13 cellular contexts compared by ENCODE assay signal in genomic region chr1:223717123-223717522, GRCh38. TPM values are rescaled to one million over a fixed set of nuclear protein-coding genes. Genes with fewer than 3 reads are reported as not detected.
DNase-seq lines count a peak whose midpoint lies in the region; ATAC-seq, FAIRE-seq and TF ChIP-seq lines count a peak whose summit lies in the region.
"Had no signal": no experiment of that assay in that cellular context is flagged by ENCODE, and none has a peak within 500 bp of the region (broad histone marks: within the 10 kb centered on the region; RNA-seq: fewer than 3 reads in every experiment).

No MANE protein-coding gene starts in this region.

- CTCF ChIA-PET in HEK293 (lab: Yijun Ruan, JAX): interaction anchor here (0.5 to 1.4 kb wide), 2 partner anchors 9 to 190 kb away, joined by 3 to 7 read pairs; no protein-coding TSS in a partner anchor
- CTCF ChIA-PET in GM12878 (lab: Yijun Ruan, JAX): interaction anchor here (1.6 kb wide), 1 partner anchor 32 kb away, joined by 9 read pairs; no protein-coding TSS in a partner anchor

- H3K4me2 ChIP-seq in GM12878 (ENCODE audit: control insufficient read depth, insufficient read depth): peak overlapping the region; percentile 84
- H3K4me2 ChIP-seq: neural progenitor cell had no signal

- in situ Hi-C loops in GM12878 (cut with MboI): no loop called here

- H3K9ac ChIP-seq in GM12878 (ENCODE audit: control insufficient read depth, insufficient read depth, low read length): no peak overlapping the region; the same call in 1 of the 2 replicates
- H3K9ac ChIP-seq: neural progenitor cell had no signal

- no peak for TF ChIP-seq EP300 in GM12878 (IDR thresholded peaks at IDR 0.05; ENCODE audit: borderline replicate concordance in 1 of 2, control insufficient read depth in 1 of 2, low read depth in 2 of 2, low read length in 2 of 2)

- H3K4me1 ChIP-seq in ACC112 (ENCODE audit: control insufficient read depth, insufficient read depth, low read length, unreplicated experiment) (peaks cover 80% of the 10 kb centered on the region), HEK293 (ENCODE audit: control insufficient read depth, insufficient read depth, low read length) (peaks cover 28% of the 10 kb centered on the region), GM12878 (ENCODE audit: control insufficient read depth, insufficient read depth, low read length) (peaks cover 35% of the 10 kb centered on the region), small intestine (ENCODE audit: control insufficient read depth in 2 of 2, insufficient read depth in 1 of 2, low read depth in 1 of 2, low read length in 1 of 2) (peaks cover 5 to 22% of the 10 kb centered on the region in 2 donors)

- no peaks in the 10 kb centered on the region for H3K27me3 Mint-ChIP-seq in mesothelial cell of epicardium (ENCODE audit: low read depth)

- intact Hi-C loops in GM12878 (cut with micrococcal nuclease; ENCODE audit: unreplicated experiment): no loop called here

- TF ChIP-seq RAD21 in GM12878 (IDR thresholded peaks at IDR 0.05; ENCODE audit: insufficient read depth, low read depth, low read length): no peak

- DNase-seq in GM12878 (ENCODE audit: low read depth, low spot score): no peak
- DNase-seq in mesothelial cell of epicardium (ENCODE audit: low spot score in 2 of 2, unreplicated experiment in 2 of 2): no peak
- DNase-seq in HUDEP-2 (lab: John Stamatoyannopoulos, UW; ENCODE audit: unreplicated experiment in 76 of 76): no peak
- DNase-seq in MG63: no peak
- DNase-seq in small intestine: no peak
- DNase-seq: aorta, H9, SHP77 treated with DMSO at 0.1 percent for 48 hours had no signal

- POLR2A ChIA-PET in HEK293 (lab: Yijun Ruan, JAX) (interaction anchor here (3.4 kb wide), 1 partner anchor 10 kb away, joined by 15 read pairs; no protein-coding TSS in a partner anchor), GM12878 (lab: Charles Lee) (no interaction called here)

- H3K4me3 Mint-ChIP-seq in mesothelial cell of epicardium: no peak overlapping the region
- H3K4me3 Mint-ChIP-seq: H9, neural progenitor cell had no signal

- SMC1A ChIA-PET in GM12878 (lab: Charles Lee; ENCODE audit: uncharacterized antibody, unreplicated experiment): interaction anchor here (1.1 to 1.4 kb wide), 2 partner anchors 32 to 36 kb away, joined by 3 to 4 read pairs; no protein-coding TSS in a partner anchor

- H3K27ac ChIP-seq in ACC112 (ENCODE audit: low read depth, low read length) (peak overlapping the region; percentile 91), HEK293 (ENCODE audit: extremely low read depth, low read depth, low read length) (no peak overlapping the region), GM12878 (ENCODE audit: control insufficient read depth, insufficient read depth) (peak overlapping the region; percentile 75), small intestine (ENCODE audit: low read depth in 1 of 2, low read length in 1 of 2) (no peak overlapping the region)
- H3K27ac ChIP-seq: neural progenitor cell had no signal

- no peak for ATAC-seq in GM12878
- ATAC-seq in HG03457 (IDR thresholded peaks at IDR 0.05; ENCODE audit: unreplicated experiment): no peak

- H3K9me3 Mint-ChIP-seq in mesothelial cell of epicardium: no peaks in the 10 kb centered on the region
- H3K9me3 Mint-ChIP-seq: H9, neural progenitor cell had no signal

- BruUV-seq in GM12878 (replicated peaks; lab: Mats Ljungman, UMichigan): no TSS peak

- H3K4me3 ChIP-seq in ACC112 (ENCODE audit: low read depth, low read length) (peak overlapping the region; percentile 24; the same call in 1 of the 2 replicates), HEK293 (ENCODE audit: low read depth, low read length) (no peak overlapping the region), GM12878 (no peak overlapping the region), MG63 (no peak overlapping the region), small intestine (ENCODE audit: low read depth in 1 of 2, low read length in 2 of 2) (no peak overlapping the region)
- H3K4me3 ChIP-seq: neural progenitor cell had no signal

- TF ChIP-seq CTCF in HEK293 (tag by site-specific recombination; IDR thresholded peaks at IDR 0.05): no peak
- no peak for TF ChIP-seq CTCF in GM12878 (IDR thresholded peaks at IDR 0.05 in 2 of 3, conservative IDR thresholded peaks at IDR 0.05 in 1 of 3; ENCODE audit: control insufficient read depth in 2 of 3, extremely low read depth in 1 of 3, insufficient read depth in 1 of 3, low read depth in 3 of 3, low read length in 3 of 3)
- no peak for TF ChIP-seq CTCF in mesothelial cell of epicardium (IDR thresholded peaks at IDR 0.05; ENCODE audit: unreplicated experiment)

- H3K27me3 ChIP-seq in ACC112 (ENCODE audit: insufficient read depth, low read length) (no peaks in the 10 kb centered on the region), GM12878 (replicated peaks in 1 of 2; ENCODE audit: control insufficient read depth in 2 of 2, insufficient read depth in 2 of 2, low read length in 1 of 2) (no peaks in the 10 kb centered on the region), MG63 (no peaks in the 10 kb centered on the region), small intestine (ENCODE audit: control insufficient read depth in 2 of 2, insufficient read depth in 2 of 2, low read length in 2 of 2) (no peaks in the 10 kb centered on the region)

- H3K79me2 ChIP-seq in ACC112 (ENCODE audit: control insufficient read depth, insufficient read depth, low read length, unreplicated experiment): peaks cover 87% of the 10 kb centered on the region
- no peaks in the 10 kb centered on the region; the same call in 1 of the 2 replicates for H3K79me2 ChIP-seq in GM12878 (ENCODE audit: control insufficient read depth, insufficient read depth, low read length)

- RAD21 ChIA-PET in GM12878 (lab: Charles Lee; ENCODE audit: unreplicated experiment): interaction anchor here (1.0 kb wide), 1 partner anchor 34 kb away, joined by 3 read pairs; no protein-coding TSS in a partner anchor

- 89% methylated on average over 5 of the region's 5 CpGs for WGBS in GM12878 (ENCODE audit: insufficient coverage, insufficient replicate concordance, low lambda C conversion rate, missing lambda C conversion rate)
- 86 to 97% (median 92%) methylated on average over 5 of the region's 5 CpGs for WGBS in small intestine, 3 donors

- H4K20me1 ChIP-seq in GM12878 (ENCODE audit: control insufficient read depth, insufficient read depth): no peaks in the 10 kb centered on the region

- H3K36me3 ChIP-seq in ACC112 (ENCODE audit: insufficient read depth, low read length): peaks cover 23% of the 10 kb centered on the region; the same call in 1 of the 2 replicates
- peaks cover 24 to 53% of the 10 kb centered on the region in 2 experiments; a peak in 2 of 3 replicates for H3K36me3 ChIP-seq in HEK293 (ENCODE audit: control insufficient read depth in 2 of 2, insufficient read depth in 1 of 2, low read length in 2 of 2)
- H3K36me3 ChIP-seq in GM12878 (ENCODE audit: control insufficient read depth in 2 of 2, insufficient read depth in 2 of 2, low read length in 1 of 2): no peaks in the 10 kb centered on the region
- H3K36me3 ChIP-seq in MG63: peaks cover 82% of the 10 kb centered on the region
- H3K36me3 ChIP-seq in small intestine (ENCODE audit: control insufficient read depth in 2 of 2, insufficient read depth in 2 of 2, low read length in 2 of 2): peaks cover 0 to 2% of the 10 kb centered on the region in 2 donors
- H3K36me3 ChIP-seq: neural progenitor cell had no signal

- H3K27ac Mint-ChIP-seq in mesothelial cell of epicardium: peak overlapping the region; percentile 5
- H3K27ac Mint-ChIP-seq: H9, neural progenitor cell had no signal

- H2AFZ ChIP-seq in ACC112 (ENCODE audit: low read length, unreplicated experiment): no peak overlapping the region
- no peak overlapping the region; the same call in 1 of the 2 replicates for H2AFZ ChIP-seq in GM12878 (ENCODE audit: control insufficient read depth, low read depth, low read length)
- H2AFZ ChIP-seq: neural progenitor cell had no signal

- FAIRE-seq in GM12878 (lab: Jason Lieb, UNC) (no peak), small intestine (lab: Jason Lieb, UNC) (no peak)

- peaks cover 51% of the 10 kb centered on the region for H3K4me1 Mint-ChIP-seq in mesothelial cell of epicardium

- H3K36me3 Mint-ChIP-seq in mesothelial cell of epicardium: peaks cover 26% of the 10 kb centered on the region

- no peak for TF ChIP-seq POLR2A in GM12878 (IDR thresholded peaks at IDR 0.05; ENCODE audit: low read depth, low read length)

- H3K9me3 ChIP-seq in HEK293 (ENCODE audit: control insufficient read depth, insufficient read depth, low read depth, low read length) (no peaks in the 10 kb centered on the region), GM12878 (replicated peaks; ENCODE audit: control insufficient read depth, insufficient read depth, low read length) (no peaks in the 10 kb centered on the region), MG63 (no peaks in the 10 kb centered on the region), small intestine (ENCODE audit: control insufficient read depth, low read depth) (no peaks in the 10 kb centered on the region)

RNA-seq across cellular contexts. Expression of gene CAPN2, which starts 4.8 kb away (rescaled TPM):
- total RNA-seq in GM12878 (2013; cell fraction: nucleolus; rRNA removed): 0.93 and 1.9 TPM in 2 replicates
- total RNA-seq in GM12878 (2014; rRNA removed) (12.2 and 16.3 TPM in 2 replicates), GM12878 (2014; rRNA removed; fragmentation: Illumina TruSeq; extraction: Trizol) (17.6 and 18.2 TPM in 2 replicates), GM12878 (2021) (17.9 and 18.9 TPM in 2 replicates), mesothelial cell of epicardium (136 to 151 TPM (median 146 TPM) in 3 replicates)
- polyA plus RNA-seq in GM12878 (2011; ENCODE audit: low read depth): 12.0 TPM
- polyA plus RNA-seq in GM12878 (2011; rRNA removed) (9.3 and 10.4 TPM in 2 replicates), GM12878 (2014; fragmentation: Illumina TruSeq; extraction: Trizol) (17.7 and 18.0 TPM in 2 replicates), GM12878 (2014; fragmentation: Nextera tagmentation; extraction: Ambion mirVana) (1 to 10 TPM; 6.0 to 8.2 TPM), GM12878 (2014; rRNA removed) (21.4 and 26.4 TPM in 2 replicates), GM12878 (2016; fragmentation: Nextera tagmentation; extraction: Ambion mirVana) (10 to 100 TPM; 15.7 to 16.9 TPM), small intestine (100 to 1,000 TPM in 1 of 3 donors, 10 to 100 TPM in 2; 47.0 to 115 (median 68.8) TPM)
- 5.4 and 6.3 TPM in 2 replicates for polyA plus RNA-seq in GM12878 (2011; cell fraction: cytosol; rRNA removed)
- 20.0 and 22.4 TPM in 2 replicates for polyA plus RNA-seq in GM12878 (2011; cell fraction: nucleus; rRNA removed)
- 4.8 and 9.3 TPM in 2 replicates for polyA plus RNA-seq in GM12878 (2012)
- 8.2 and 10.8 TPM in 2 replicates for polyA minus RNA-seq in GM12878 (2011; rRNA and poly(A)+ RNA removed)
- polyA minus RNA-seq in GM12878 (2011; cell fraction: cytosol; rRNA and poly(A)+ RNA removed): 3.5 and 4.8 TPM in 2 replicates
- polyA minus RNA-seq in GM12878 (2011; cell fraction: nucleus; rRNA and poly(A)+ RNA removed): 4.1 and 9.7 TPM in 2 replicates
- 198 and 218 TPM in 2 replicates for total RNA-seq in MG63 (2014; rRNA removed; shearing (Covaris generic); ENCODE audit: low replicate concordance)

RNA-seq across cellular contexts. Expression of gene CAPN8, which starts 51.6 kb away (rescaled TPM):
- total RNA-seq in GM12878 (2013; cell fraction: nucleolus; rRNA removed): 2.5 TPM in 2 replicates
- total RNA-seq in GM12878 (2014; rRNA removed): 7.4 and 8.3 TPM in 2 replicates
- 6.4 and 7.3 TPM in 2 replicates for total RNA-seq in GM12878 (2014; rRNA removed; fragmentation: Illumina TruSeq; extraction: Trizol)
- 7.5 and 7.6 TPM in 2 replicates for total RNA-seq in GM12878 (2021)
- polyA plus RNA-seq in GM12878 (2011; ENCODE audit: low read depth): 0.64 TPM
- polyA plus RNA-seq in GM12878 (2011; rRNA removed): 9.8 and 13.5 TPM in 2 replicates
- 11.4 and 14.2 TPM in 2 replicates for polyA plus RNA-seq in GM12878 (2011; cell fraction: cytosol; rRNA removed)
- 15.4 and 23.1 TPM in 2 replicates for polyA plus RNA-seq in GM12878 (2011; cell fraction: nucleus; rRNA removed)
- 0.66 TPM in 1 of 2 replicates, not detected in the other for polyA plus RNA-seq in GM12878 (2012)
- polyA plus RNA-seq in GM12878 (2014; fragmentation: Illumina TruSeq; extraction: Trizol): 8.4 and 8.6 TPM in 2 replicates
- polyA plus RNA-seq in GM12878 (2014; fragmentation: Nextera tagmentation; extraction: Ambion mirVana): 10 to 100 TPM; 21.8 to 30.7 TPM
- 10.7 and 11.0 TPM in 2 replicates for polyA plus RNA-seq in GM12878 (2014; rRNA removed)
- polyA plus RNA-seq in GM12878 (2016; fragmentation: Nextera tagmentation; extraction: Ambion mirVana): 10 to 100 TPM; 14.4 to 16.0 TPM
- polyA minus RNA-seq in GM12878 (2011; rRNA and poly(A)+ RNA removed): 3.0 and 5.3 TPM in 2 replicates
- polyA minus RNA-seq in GM12878 (2011; cell fraction: cytosol; rRNA and poly(A)+ RNA removed): not detected in 2 replicates
- 1.1 and 2.9 TPM in 2 replicates for polyA minus RNA-seq in GM12878 (2011; cell fraction: nucleus; rRNA and poly(A)+ RNA removed)
- total RNA-seq in mesothelial cell of epicardium: 0.40 to 0.63 TPM in 2 of 3 replicates, not detected in the other
- not detected in 2 replicates for total RNA-seq in MG63 (2014; rRNA removed; shearing (Covaris generic); ENCODE audit: low replicate concordance)
- polyA plus RNA-seq in small intestine: 10 to 100 TPM in 1 of 3 donors, 1 to 10 TPM in 2; 5.1 to 13.6 (median 10.0) TPM
- total RNA-seq: H9, subcutaneous adipose tissue had no signal

Comparison
In these comparisons a context has a peak if more than half of its experiments do, and no peak if none do; other contexts are left out.
1. H3K27ac ChIP-seq: peak in ACC112 (single experiment) and GM12878 (single experiment); none in HEK293 (single experiment) and small intestine (0 of 2).